Comparison of ENCODE assay signal across 12 cellular contexts in the genomic region with DNA sequence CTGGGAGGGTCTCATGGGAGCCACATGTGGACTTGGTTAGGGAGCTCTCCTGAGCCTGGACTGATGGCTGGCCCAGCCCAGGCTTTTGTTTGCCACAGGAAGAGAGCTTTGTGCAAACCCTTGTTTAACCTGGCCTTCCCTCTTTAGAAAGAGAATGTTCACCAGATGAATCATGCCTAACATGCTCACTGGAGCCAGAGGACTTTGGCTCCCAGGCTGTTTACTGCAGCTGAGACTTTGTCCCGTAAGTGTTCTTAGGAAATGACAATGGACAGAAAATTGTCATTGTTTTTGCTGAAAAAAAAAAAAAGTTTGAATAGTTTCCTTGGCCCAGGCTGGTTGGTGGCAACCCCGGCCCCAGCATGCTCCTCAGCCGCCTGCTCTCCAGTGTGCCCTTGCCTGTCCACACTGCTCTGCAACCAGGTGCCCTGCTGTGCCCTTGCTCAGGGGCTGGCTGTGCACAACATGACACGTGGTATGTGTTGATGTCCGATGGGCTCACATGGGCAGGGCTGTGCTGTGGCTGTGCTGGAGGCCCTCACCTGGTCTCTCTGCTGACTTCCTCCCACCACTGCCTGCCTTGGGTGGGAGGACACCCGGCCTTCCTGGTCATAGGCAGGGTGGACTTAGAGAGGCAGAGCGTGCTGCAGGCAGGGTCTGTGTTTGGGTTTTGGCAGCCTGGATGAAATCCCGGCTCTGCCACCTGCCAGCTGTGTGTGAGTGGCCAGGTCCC.
A peak's percentile ranks its signal among the peaks of the same experiment; 100 is the strongest.
DNase-seq lines count a peak whose midpoint lies in the region; ATAC-seq, FAIRE-seq and TF ChIP-seq lines count a peak whose summit lies in the region.
"Had no signal": no experiment of that assay in that cellular context is flagged by ENCODE, and none has a peak within 500 bp of the region (broad histone marks: within the 10 kb centered on the region; RNA-seq: fewer than 3 reads in every experiment).

No MANE protein-coding gene starts in this region.

- DNase-seq in AG04450 (ENCODE audit: low read depth, low spot score) (peak; percentile 26), RPMI7951 (ENCODE audit: low read depth) (peak; percentile 89), fibroblast of mammary gland (ENCODE audit: low read depth) (peak; percentile 92), myocyte (ENCODE audit: low read depth) (peak; percentile 57), GM12891 (ENCODE audit: insufficient read length, low spot score) (no peak), DMS114 treated with DMSO at 0.1 percent for 48 hours (lab: John Stamatoyannopoulos, UW; ENCODE audit: unreplicated experiment) (no peak)
- DNase-seq in naive thymus-derived CD8-positive, alpha-beta T cell: no peak
- DNase-seq: central memory CD4-positive, alpha-beta T cell; mesendoderm had no signal

- FAIRE-seq in GM12891 (lab: Jason Lieb, UNC): no peak
- FAIRE-seq: K562 had no signal

- ATAC-seq in GM19351 (IDR thresholded peaks at IDR 0.05; ENCODE audit: unreplicated experiment): no peak
- ATAC-seq in naive thymus-derived CD8-positive, alpha-beta T cell: no peak
- ATAC-seq: K562 had no signal

- no peak overlapping the region for H3K27ac Mint-ChIP-seq in naive thymus-derived CD8-positive, alpha-beta T cell

- POLR2A ChIA-PET in AG04450 (lab: Yijun Ruan, JAX): interaction anchor here (0.9 kb wide), 1 partner anchor 21 kb away, joined by 6 read pairs; no protein-coding TSS in a partner anchor
- POLR2A ChIA-PET in naive thymus-derived CD8-positive, alpha-beta T cell (lab: Charles Lee): no interaction called here

- no peaks in the 10 kb centered on the region; the same call in 1 of the 2 replicates for H3K9me3 ChIP-seq in AG04450 (ENCODE audit: control insufficient read depth, insufficient read depth, low read length)
- H3K9me3 ChIP-seq: BLaER1 had no signal

- CTCF ChIA-PET in AG04450 (lab: Charles Lee): no interaction called here

- TF ChIP-seq CTCF in AG04450 (IDR thresholded peaks at IDR 0.05; ENCODE audit: low read depth, low read length) (no peak), fibroblast of mammary gland (conservative IDR thresholded peaks at IDR 0.05; ENCODE audit: control insufficient read depth, insufficient read depth, low read depth, low read length) (no peak)

- peaks cover 0 to 2% (median 0%) of the 10 kb centered on the region in 5 donors for H3K27me3 Mint-ChIP-seq in naive thymus-derived CD8-positive, alpha-beta T cell

- TF ChIP-seq POLR2A in GM12891 (IDR thresholded peaks at IDR 0.05; ENCODE audit: low read depth, low read length): no peak

- no peaks in the 10 kb centered on the region for H3K36me3 Mint-ChIP-seq in naive thymus-derived CD8-positive, alpha-beta T cell

- H3K27me3 ChIP-seq in AG04450 (ENCODE audit: control insufficient read depth, insufficient read depth, low read length): no peaks in the 10 kb centered on the region
- H3K27me3 ChIP-seq: BLaER1 had no signal

- H3K4me3 Mint-ChIP-seq in naive thymus-derived CD8-positive, alpha-beta T cell: no peak overlapping the region

- H3K27ac ChIP-seq in AG04450 (ENCODE audit: low read depth, low read length): peak overlapping the region; percentile 82
- H3K27ac ChIP-seq: BLaER1 had no signal

- H3K4me1 Mint-ChIP-seq in naive thymus-derived CD8-positive, alpha-beta T cell: peaks cover 0 to 8% (median under 1%) of the 10 kb centered on the region in 4 donors

- H3K4me3 ChIP-seq in AG04450 (ENCODE audit: low read depth, low read length) (no peak overlapping the region), fibroblast of mammary gland (ENCODE audit: control insufficient read depth, low read depth, low read length) (no peak overlapping the region)
- H3K4me3 ChIP-seq: BLaER1, K562 had no signal

- H3K9me3 Mint-ChIP-seq in naive thymus-derived CD8-positive, alpha-beta T cell: no peaks in the 10 kb centered on the region

TF ChIP-seq in GM12891, 5 proteins besides CTCF, POLR2A, EP300 and RAD21:
- TF ChIP-seq TAF1 (IDR thresholded peaks at IDR 0.05; ENCODE audit: low read depth, low read length): no peak
- TF ChIP-seq POLR2AphosphoS5 (IDR thresholded peaks at IDR 0.05; ENCODE audit: low read depth, low read length): no peak
- no peak for TF ChIP-seq PAX5 (IDR thresholded peaks at IDR 0.05; ENCODE audit: insufficient read depth, low read length, severe bottlenecking)

Comparison
In these comparisons a context has a peak if more than half of its experiments do, and no peak if none do; other contexts are left out.
1. DNase-seq: peak in AG04450 (single experiment), RPMI7951 (single experiment), fibroblast of mammary gland (single experiment) and myocyte (single experiment); none in GM12891 (single experiment), DMS114 treated with DMSO at 0.1 percent for 48 hours (single experiment) and naive thymus-derived CD8-positive, alpha-beta T cell (0 of 10).